1 cellular context compared by ENCODE assay signal in genomic region chr22:48690583-48691317, GRCh38.
TF ChIP-seq lines count a peak whose summit lies in the region.

No MANE protein-coding gene starts in this region.

TF ChIP-seq in HepG2, 621 proteins besides CTCF, POLR2A, EP300 and RAD21 (continued from another document and continues in another):
- TF ChIP-seq MTERF4 (CRISPR knock-in tag; IDR thresholded peaks at IDR 0.05) (0 out of 2 replicates have a peak, but pooled peaks have one; percentile 20), HHEX (CRISPR knock-in tag; IDR thresholded peaks at IDR 0.05) (no peak), HDAC2 (CRISPR knock-in tag; IDR thresholded peaks at IDR 0.05) (peak; percentile 37; the same call in 1 of the 2 replicates), RFXANK (CRISPR knock-in tag; IDR thresholded peaks at IDR 0.05) (no peak), ZNF292 (CRISPR knock-in tag; IDR thresholded peaks at IDR 0.05; ENCODE audit: borderline replicate concordance, low read depth) (peak; percentile 56; the same call in 1 of the 2 replicates), TCF12 (IDR thresholded peaks at IDR 0.05) (no peak), TCF12 (CRISPR knock-in tag; IDR thresholded peaks at IDR 0.05) (peak; percentile 14; the same call in 1 of the 2 replicates), ZNF816 (CRISPR knock-in tag; IDR thresholded peaks at IDR 0.05; ENCODE audit: borderline replicate concordance) (no peak), TCF7L2 (IDR thresholded peaks at IDR 0.05; ENCODE audit: low read depth, low read length) (no peak), IKZF5 (CRISPR knock-in tag; IDR thresholded peaks at IDR 0.05) (no peak), KLF11 (CRISPR knock-in tag; IDR thresholded peaks at IDR 0.05) (no peak), PAXIP1 (CRISPR knock-in tag; conservative IDR thresholded peaks at IDR 0.05) (peak; percentile 82), TFAP4 (IDR thresholded peaks at IDR 0.05; ENCODE audit: borderline replicate concordance, low read depth) (peak; percentile 28; the same call in 1 of the 2 replicates), ZKSCAN5 (CRISPR knock-in tag; IDR thresholded peaks at IDR 0.05) (no peak), GTF2F1 (IDR thresholded peaks at IDR 0.05; ENCODE audit: low read length) (no peak), ZNF264 (CRISPR knock-in tag; IDR thresholded peaks at IDR 0.05) (no peak), ZFX (CRISPR knock-in tag; IDR thresholded peaks at IDR 0.05; ENCODE audit: low read depth) (peak; percentile 76), ZBTB38 (CRISPR knock-in tag; IDR thresholded peaks at IDR 0.05) (peak; percentile 59; the same call in 1 of the 2 replicates), ZSCAN22 (CRISPR knock-in tag; IDR thresholded peaks at IDR 0.05) (no peak), HNRNPL (IDR thresholded peaks at IDR 0.05; ENCODE audit: low read depth, low read length) (no peak), FOXO1 (CRISPR knock-in tag; IDR thresholded peaks at IDR 0.05) (no peak; the same call in 1 of the 2 replicates), NRL (CRISPR knock-in tag; IDR thresholded peaks at IDR 0.05; ENCODE audit: borderline replicate concordance) (peak; percentile 41; the same call in 1 of the 2 replicates), CEBPG (CRISPR knock-in tag; IDR thresholded peaks at IDR 0.05) (peak; percentile 29; the same call in 1 of the 2 replicates), DDIT3 (CRISPR knock-in tag; IDR thresholded peaks at IDR 0.05) (no peak), ESRRA (CRISPR knock-in tag; IDR thresholded peaks at IDR 0.05; ENCODE audit: low read depth) (peak; percentile 57), IRX3 (CRISPR knock-in tag; IDR thresholded peaks at IDR 0.05; ENCODE audit: borderline replicate concordance, low read depth) (no peak), TEAD3 (CRISPR knock-in tag; optimal IDR thresholded peaks at IDR 0.05; ENCODE audit: borderline replicate concordance) (no peak), TBX2 (CRISPR knock-in tag; IDR thresholded peaks at IDR 0.05; ENCODE audit: borderline replicate concordance) (peak; percentile 10; the same call in 1 of the 2 replicates), RCOR2 (CRISPR knock-in tag; IDR thresholded peaks at IDR 0.05) (no peak), BCL6 (CRISPR knock-in tag; IDR thresholded peaks at IDR 0.05) (no peak), KDM5A (IDR thresholded peaks at IDR 0.05; ENCODE audit: borderline replicate concordance, low read length) (no peak), ZSCAN30 (CRISPR knock-in tag; IDR thresholded peaks at IDR 0.05) (no peak), ZNF329 (CRISPR knock-in tag; IDR thresholded peaks at IDR 0.05; ENCODE audit: low read depth) (no peak), NR2C2 (CRISPR knock-in tag; IDR thresholded peaks at IDR 0.05; ENCODE audit: borderline replicate concordance) (0 out of 2 replicates have a peak, but pooled peaks have one; percentile 24), ZNF775 (CRISPR knock-in tag; IDR thresholded peaks at IDR 0.05; ENCODE audit: borderline replicate concordance) (no peak), SMAD1 (CRISPR knock-in tag; IDR thresholded peaks at IDR 0.05; ENCODE audit: borderline replicate concordance, low read depth) (no peak), RFX3 (CRISPR knock-in tag; IDR thresholded peaks at IDR 0.05) (no peak), YEATS4 (CRISPR knock-in tag; IDR thresholded peaks at IDR 0.05; ENCODE audit: borderline replicate concordance) (no peak), CENPBD1 (CRISPR knock-in tag; IDR thresholded peaks at IDR 0.05; ENCODE audit: borderline replicate concordance, low read depth) (no peak), NR2F6 (IDR thresholded peaks at IDR 0.05) (peak; percentile 70; the same call in 1 of the 2 replicates), NR2F6 (CRISPR knock-in tag; IDR thresholded peaks at IDR 0.05) (peak; percentile 67), LCORL (IDR thresholded peaks at IDR 0.05) (no peak), LCORL (CRISPR knock-in tag; IDR thresholded peaks at IDR 0.05) (peak; percentile 43; the same call in 1 of the 2 replicates), SRY (CRISPR knock-in tag; IDR thresholded peaks at IDR 0.05) (peak; percentile 53; the same call in 1 of the 2 replicates)
- TF ChIP-seq, protein P1, sequence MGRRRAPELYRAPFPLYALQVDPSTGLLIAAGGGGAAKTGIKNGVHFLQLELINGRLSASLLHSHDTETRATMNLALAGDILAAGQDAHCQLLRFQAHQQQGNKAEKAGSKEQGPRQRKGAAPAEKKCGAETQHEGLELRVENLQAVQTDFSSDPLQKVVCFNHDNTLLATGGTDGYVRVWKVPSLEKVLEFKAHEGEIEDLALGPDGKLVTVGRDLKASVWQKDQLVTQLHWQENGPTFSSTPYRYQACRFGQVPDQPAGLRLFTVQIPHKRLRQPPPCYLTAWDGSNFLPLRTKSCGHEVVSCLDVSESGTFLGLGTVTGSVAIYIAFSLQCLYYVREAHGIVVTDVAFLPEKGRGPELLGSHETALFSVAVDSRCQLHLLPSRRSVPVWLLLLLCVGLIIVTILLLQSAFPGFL (CRISPR knock-in tag; IDR thresholded peaks at IDR 0.05), result no peak
- TF ChIP-seq, protein P2, sequence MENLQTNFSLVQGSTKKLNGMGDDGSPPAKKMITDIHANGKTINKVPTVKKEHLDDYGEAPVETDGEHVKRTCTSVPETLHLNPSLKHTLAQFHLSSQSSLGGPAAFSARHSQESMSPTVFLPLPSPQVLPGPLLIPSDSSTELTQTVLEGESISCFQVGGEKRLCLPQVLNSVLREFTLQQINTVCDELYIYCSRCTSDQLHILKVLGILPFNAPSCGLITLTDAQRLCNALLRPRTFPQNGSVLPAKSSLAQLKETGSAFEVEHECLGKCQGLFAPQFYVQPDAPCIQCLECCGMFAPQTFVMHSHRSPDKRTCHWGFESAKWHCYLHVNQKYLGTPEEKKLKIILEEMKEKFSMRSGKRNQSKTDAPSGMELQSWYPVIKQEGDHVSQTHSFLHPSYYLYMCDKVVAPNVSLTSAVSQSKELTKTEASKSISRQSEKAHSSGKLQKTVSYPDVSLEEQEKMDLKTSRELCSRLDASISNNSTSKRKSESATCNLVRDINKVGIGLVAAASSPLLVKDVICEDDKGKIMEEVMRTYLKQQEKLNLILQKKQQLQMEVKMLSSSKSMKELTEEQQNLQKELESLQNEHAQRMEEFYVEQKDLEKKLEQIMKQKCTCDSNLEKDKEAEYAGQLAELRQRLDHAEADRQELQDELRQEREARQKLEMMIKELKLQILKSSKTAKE (CRISPR knock-in tag; IDR thresholded peaks at IDR 0.05; ENCODE audit: borderline replicate concordance), result peak; percentile 61; the same call in 1 of the 2 replicates
- TF ChIP-seq, protein P3, sequence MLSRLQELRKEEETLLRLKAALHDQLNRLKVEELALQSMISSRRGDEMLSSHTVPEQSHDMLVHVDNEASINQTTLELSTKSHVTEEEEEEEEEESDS (CRISPR knock-in tag; IDR thresholded peaks at IDR 0.05; ENCODE audit: borderline replicate concordance), result no peak
- TF ChIP-seq, protein P4, sequence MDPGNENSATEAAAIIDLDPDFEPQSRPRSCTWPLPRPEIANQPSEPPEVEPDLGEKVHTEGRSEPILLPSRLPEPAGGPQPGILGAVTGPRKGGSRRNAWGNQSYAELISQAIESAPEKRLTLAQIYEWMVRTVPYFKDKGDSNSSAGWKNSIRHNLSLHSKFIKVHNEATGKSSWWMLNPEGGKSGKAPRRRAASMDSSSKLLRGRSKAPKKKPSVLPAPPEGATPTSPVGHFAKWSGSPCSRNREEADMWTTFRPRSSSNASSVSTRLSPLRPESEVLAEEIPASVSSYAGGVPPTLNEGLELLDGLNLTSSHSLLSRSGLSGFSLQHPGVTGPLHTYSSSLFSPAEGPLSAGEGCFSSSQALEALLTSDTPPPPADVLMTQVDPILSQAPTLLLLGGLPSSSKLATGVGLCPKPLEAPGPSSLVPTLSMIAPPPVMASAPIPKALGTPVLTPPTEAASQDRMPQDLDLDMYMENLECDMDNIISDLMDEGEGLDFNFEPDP (CRISPR knock-in tag; conservative IDR thresholded peaks at IDR 0.05), result 0 out of 2 replicates have a peak, but pooled peaks have one; percentile 71
- TF ChIP-seq, protein P5, sequence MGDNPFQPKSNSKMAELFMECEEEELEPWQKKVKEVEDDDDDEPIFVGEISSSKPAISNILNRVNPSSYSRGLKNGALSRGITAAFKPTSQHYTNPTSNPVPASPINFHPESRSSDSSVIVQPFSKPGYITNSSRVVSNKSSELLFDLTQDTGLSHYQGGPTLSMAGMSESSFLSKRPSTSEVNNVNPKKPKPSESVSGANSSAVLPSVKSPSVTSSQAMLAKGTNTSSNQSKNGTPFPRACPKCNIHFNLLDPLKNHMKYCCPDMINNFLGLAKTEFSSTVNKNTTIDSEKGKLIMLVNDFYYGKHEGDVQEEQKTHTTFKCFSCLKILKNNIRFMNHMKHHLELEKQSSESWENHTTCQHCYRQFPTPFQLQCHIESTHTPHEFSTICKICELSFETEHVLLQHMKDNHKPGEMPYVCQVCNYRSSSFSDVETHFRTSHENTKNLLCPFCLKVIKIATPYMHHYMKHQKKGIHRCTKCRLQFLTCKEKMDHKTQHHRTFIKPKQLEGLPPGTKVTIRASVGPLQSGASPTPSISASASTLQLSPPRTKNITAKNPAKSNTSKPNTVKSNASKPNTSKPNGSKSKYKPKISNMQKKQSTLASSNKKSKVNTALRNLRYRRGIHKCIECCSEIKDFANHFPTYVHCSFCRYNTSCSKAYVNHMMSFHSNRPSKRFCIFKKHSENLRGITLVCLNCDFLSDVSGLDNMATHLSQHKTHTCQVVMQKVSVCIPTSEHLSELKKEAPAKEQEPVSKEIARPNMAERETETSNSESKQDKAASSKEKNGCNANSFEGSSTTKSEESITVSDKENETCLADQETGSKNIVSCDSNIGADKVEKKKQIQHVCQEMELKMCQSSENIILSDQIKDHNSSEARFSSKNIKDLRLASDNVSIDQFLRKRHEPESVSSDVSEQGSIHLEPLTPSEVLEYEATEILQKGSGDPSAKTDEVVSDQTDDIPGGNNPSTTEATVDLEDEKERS (CRISPR knock-in tag; IDR thresholded peaks at IDR 0.05), result no peak
